Comparison of ENCODE assay signal across 11 cellular contexts in genomic region chr4:23877758-23878229, GRCh38. TPM values are rescaled to one million over a fixed set of nuclear protein-coding genes. Genes with fewer than 3 reads are reported as not detected.
DNase-seq lines count a peak whose midpoint lies in the region; ATAC-seq lines count a peak whose summit lies in the region.
"Had no signal": no experiment of that assay in that cellular context is flagged by ENCODE, and none has a peak within 500 bp of the region (broad histone marks: within the 10 kb centered on the region; RNA-seq: fewer than 3 reads in every experiment).

No MANE protein-coding gene starts in this region.

- peak; percentile 22 for DNase-seq in AG08395 (ENCODE audit: low spot score)
- DNase-seq in NCI-H2029 treated with DMSO at 0.1 percent for 48 hours (lab: John Stamatoyannopoulos, UW): peak; percentile 37
- peak; percentile 23 for DNase-seq in fibroblast of peridontal ligament (ENCODE audit: extremely low read depth)
- DNase-seq in mucosa of gallbladder (ENCODE audit: low spot score): peak; percentile 76
- DNase-seq in head of caudate nucleus: no peak
- no peak for DNase-seq in NCI-H82 (lab: John Stamatoyannopoulos, UW)
- DNase-seq: activated CD8-positive, alpha-beta memory T cell treated with anti-CD3 and anti-CD28 coated beads, Interleukin-2, amount 50 U/mL, for 4 hours; NCI-H526 treated with DMSO at 0.1 percent for 48 hours had no signal

- ATAC-seq in GM21423 (IDR thresholded peaks at IDR 0.05; ENCODE audit: unreplicated experiment) (no peak), HG02885 (IDR thresholded peaks at IDR 0.05; ENCODE audit: poor library complexity, unreplicated experiment) (no peak)

- intact Hi-C loops in head of caudate nucleus (cut with DNase I): no loop called here

RNA-seq across cellular contexts. Expression of gene PPARGC1A, which starts 12.1 kb away (rescaled TPM):
- 28.9 TPM for total RNA-seq in mucosa of gallbladder
- total RNA-seq: pulmonary artery endothelial cell had no signal

Comparison
In these comparisons a context has a peak if more than half of its experiments do, and no peak if none do; other contexts are left out.
1. DNase-seq: peak in AG08395 (single experiment), NCI-H2029 treated with DMSO at 0.1 percent for 48 hours (single experiment), fibroblast of peridontal ligament (single experiment) and mucosa of gallbladder (single experiment); none in head of caudate nucleus (0 of 42) and NCI-H82 (single experiment).